ENCODE assay signal across 1 cellular context in the genomic region with DNA sequence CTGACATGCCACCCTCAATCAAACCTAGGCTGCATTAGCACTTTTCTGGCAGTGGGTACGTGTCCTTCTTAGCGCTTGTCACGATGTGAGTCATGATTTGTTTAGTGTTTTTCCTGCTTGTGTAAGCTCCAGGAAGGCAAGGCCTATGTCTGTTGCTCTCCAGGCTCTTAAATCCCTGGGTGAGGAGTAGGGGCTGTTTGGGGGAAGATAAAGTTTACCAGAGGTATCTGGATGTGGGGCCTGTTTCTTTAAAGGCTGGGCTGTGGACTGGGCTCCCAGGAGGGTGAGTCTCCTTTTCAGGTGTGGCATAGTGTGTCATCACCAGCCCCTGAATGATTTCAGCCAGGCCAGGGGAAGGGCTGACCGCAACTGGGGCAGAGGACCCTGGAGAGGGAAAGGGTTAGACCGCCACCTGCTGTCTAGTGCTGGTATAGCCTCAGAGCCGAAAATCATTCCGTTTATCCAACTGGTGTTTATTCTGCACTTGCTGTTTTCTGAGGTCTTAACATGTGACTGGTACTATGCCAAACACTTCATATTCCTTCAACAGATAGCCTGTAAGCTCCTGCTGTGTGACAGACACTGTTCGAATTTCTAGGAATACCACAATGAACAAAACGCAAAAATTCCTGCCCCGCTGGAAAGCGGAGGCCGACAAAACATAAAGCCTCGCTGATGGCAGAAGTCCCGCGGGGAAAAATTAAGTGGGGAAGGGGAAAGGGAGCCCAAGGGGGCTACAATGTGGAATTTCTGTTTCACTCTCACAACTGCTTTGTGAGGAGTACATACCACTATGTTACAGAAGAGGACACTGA.
TF ChIP-seq lines count a peak whose summit lies in the region.

No MANE protein-coding gene starts in this region.

TF ChIP-seq in HEK293T, 16 proteins besides CTCF, POLR2A, EP300 and RAD21 (continued from another document):
- no peak for TF ChIP-seq BHLHE40 (IDR thresholded peaks at IDR 0.05; ENCODE audit: borderline replicate concordance)
- TF ChIP-seq HDGF (IDR thresholded peaks at IDR 0.05; ENCODE audit: borderline replicate concordance), result no peak
- TF ChIP-seq SUZ12 (IDR thresholded peaks at IDR 0.05), result no peak
